ENCODE assay signal across 18 cellular contexts in genomic region chr9:18274693-18275092, GRCh38.
DNase-seq lines count a peak whose midpoint lies in the region; ATAC-seq and TF ChIP-seq lines count a peak whose summit lies in the region.
"Had no signal": no experiment of that assay in that cellular context is flagged by ENCODE, and none has a peak within 500 bp of the region (broad histone marks: within the 10 kb centered on the region; RNA-seq: fewer than 3 reads in every experiment).

No MANE protein-coding gene starts in this region.

- H3K9ac ChIP-seq in PC-3 (ENCODE audit: low read length): no peak overlapping the region

- no peaks in the 10 kb centered on the region for H3K4me1 ChIP-seq in PC-3 (ENCODE audit: insufficient read depth, low read length)
- H3K4me1 ChIP-seq: SJSA1, transverse colon had no signal

- POLR2A ChIA-PET in PC-3 (lab: Charles Lee; ENCODE audit: unreplicated experiment): no interaction called here
- POLR2A ChIA-PET in activated CD4-positive, alpha-beta memory T cell treated with anti-CD3 and anti-CD28 coated beads for 36 hours (lab: Charles Lee): no interaction called here

- no peak for TF ChIP-seq CTCF in PC-3 (conservative IDR thresholded peaks at IDR 0.05; ENCODE audit: low read depth, low read length)
- no peak for TF ChIP-seq CTCF in epithelial cell of esophagus (IDR thresholded peaks at IDR 0.05; ENCODE audit: insufficient read depth, low read depth, low read length, missing control alignments)

- no peak overlapping the region for H2AFZ ChIP-seq in PC-3 (ENCODE audit: low read length)
- H2AFZ ChIP-seq: GM23338 had no signal

- CTCF ChIA-PET in PC-3 (lab: Charles Lee): no interaction called here
- CTCF ChIA-PET in activated CD4-positive, alpha-beta memory T cell treated with anti-CD3 and anti-CD28 coated beads for 36 hours (lab: Charles Lee): interaction anchor here (1.0 kb wide), 1 partner anchor 19 kb away, joined by 4 read pairs; no protein-coding TSS in a partner anchor

- no peaks in the 10 kb centered on the region for H3K27me3 Mint-ChIP-seq in activated CD4-positive, alpha-beta memory T cell treated with anti-CD3 and anti-CD28 coated beads for 36 hours
- H3K27me3 Mint-ChIP-seq: memory B cell had no signal

- H3K36me3 ChIP-seq in PC-3 (ENCODE audit: low read depth, low read length): no peaks in the 10 kb centered on the region
- H3K36me3 ChIP-seq: SJSA1, transverse colon had no signal

- H3K4me2 ChIP-seq in PC-3 (ENCODE audit: low read length): no peak overlapping the region
- H3K4me2 ChIP-seq: GM23338 had no signal

- H3K4me3 Mint-ChIP-seq in activated CD4-positive, alpha-beta memory T cell treated with anti-CD3 and anti-CD28 coated beads for 36 hours: no peak overlapping the region
- H3K4me3 Mint-ChIP-seq: activated T-cell treated with anti-CD3 and anti-CD28 coated beads, Interleukin-2, amount 50 U/mL, for 4 hours; GM23338; memory B cell; stimulated activated effector memory CD8-positive, alpha-beta T cell treated with anti-CD3 and anti-CD28 coated beads, Interleukin-12 subunit alpha, Interleukin-12 subunit beta, amount 100 ng/mL, for 72 hours had no signal

- no peak overlapping the region for H3K27ac ChIP-seq in PC-3 (ENCODE audit: low read length)
- H3K27ac ChIP-seq: SJSA1, transverse colon had no signal

- H4K20me1 ChIP-seq in PC-3 (ENCODE audit: low read length): no peaks in the 10 kb centered on the region

- H3K9me3 Mint-ChIP-seq in activated CD4-positive, alpha-beta memory T cell treated with anti-CD3 and anti-CD28 coated beads for 36 hours: peaks cover 32% of the 10 kb centered on the region

- no peaks in the 10 kb centered on the region for H3K4me1 Mint-ChIP-seq in activated CD4-positive, alpha-beta memory T cell treated with anti-CD3 and anti-CD28 coated beads for 36 hours (ENCODE audit: low read depth)
- H3K4me1 Mint-ChIP-seq: GM23338; memory B cell; stimulated activated effector memory CD8-positive, alpha-beta T cell treated with anti-CD3 and anti-CD28 coated beads, Interleukin-12 subunit alpha, Interleukin-12 subunit beta, amount 100 ng/mL, for 72 hours had no signal

- BruUV-seq in PC-3 (replicated peaks; lab: Mats Ljungman, UMichigan): no TSS peak

- H3K9me3 ChIP-seq in PC-3 (ENCODE audit: low read length): no peaks in the 10 kb centered on the region
- H3K9me3 ChIP-seq: SJSA1 had no signal

- DNase-seq in EH (ENCODE audit: low read depth): peak; percentile 13
- DNase-seq in PC-3: peak; percentile 14
- DNase-seq in epithelial cell of esophagus (ENCODE audit: low read depth): peak; percentile 63
- peak; percentile 45 for DNase-seq in medulla oblongata (ENCODE audit: extremely low spot score)
- DNase-seq in activated CD4-positive, alpha-beta memory T cell treated with anti-CD3 and anti-CD28 coated beads for 36 hours: no peak
- DNase-seq in AG20443 (ENCODE audit: low spot score): no peak
- DNase-seq: activated CD4-positive, alpha-beta T cell treated with anti-CD3 and anti-CD28 coated beads, Interleukin-2, amount 50 U/mL, for 4 hours; activated T-cell treated with anti-CD3 and anti-CD28 coated beads, Interleukin-2, amount 50 U/mL, for 4 hours; AML-193; NCI-H2081 treated with DMSO at 0.1 percent for 48 hours; transverse colon had no signal

- H3K27ac Mint-ChIP-seq in activated CD4-positive, alpha-beta memory T cell treated with anti-CD3 and anti-CD28 coated beads for 36 hours: no peak overlapping the region
- H3K27ac Mint-ChIP-seq: GM23338; memory B cell; stimulated activated effector memory CD8-positive, alpha-beta T cell treated with anti-CD3 and anti-CD28 coated beads, Interleukin-12 subunit alpha, Interleukin-12 subunit beta, amount 100 ng/mL, for 72 hours had no signal

- H3K36me3 Mint-ChIP-seq in activated CD4-positive, alpha-beta memory T cell treated with anti-CD3 and anti-CD28 coated beads for 36 hours: no peaks in the 10 kb centered on the region
- H3K36me3 Mint-ChIP-seq: memory B cell; stimulated activated effector memory CD8-positive, alpha-beta T cell treated with anti-CD3 and anti-CD28 coated beads, Interleukin-12 subunit alpha, Interleukin-12 subunit beta, amount 100 ng/mL, for 72 hours had no signal

- no peaks in the 10 kb centered on the region for H3K9me2 ChIP-seq in PC-3 (replicated peaks; ENCODE audit: low read length)

- H3K4me3 ChIP-seq in PC-3 (ENCODE audit: low read length) (no peak overlapping the region), epithelial cell of esophagus (ENCODE audit: low read length) (no peak overlapping the region)
- H3K4me3 ChIP-seq: GM23338, SJSA1, transverse colon had no signal

- ATAC-seq in PC-3 (no peak), GM18517 (IDR thresholded peaks at IDR 0.05; ENCODE audit: unreplicated experiment) (no peak), GM18873 (IDR thresholded peaks at IDR 0.05; ENCODE audit: low FRiP score, unreplicated experiment) (no peak)
- ATAC-seq: activated T-cell treated with anti-CD3 and anti-CD28 coated beads, Interleukin-2, amount 50 U/mL, for 4 hours; GM23338; HepG2; stimulated activated effector memory CD8-positive, alpha-beta T cell treated with anti-CD3 and anti-CD28 coated beads, Interleukin-12 subunit alpha, Interleukin-12 subunit beta, amount 100 ng/mL, for 72 hours had no signal

- no peaks in the 10 kb centered on the region for H3K79me2 ChIP-seq in PC-3 (ENCODE audit: low read length)

- H3K27me3 ChIP-seq in PC-3 (ENCODE audit: low read length): no peaks in the 10 kb centered on the region
- H3K27me3 ChIP-seq: SJSA1, transverse colon had no signal

- H3F3A ChIP-seq in PC-3 (ENCODE audit: low read length, unreplicated experiment): no peaks in the 10 kb centered on the region

- intact Hi-C loops in PC-3 (cut with micrococcal nuclease): no loop called here
- intact Hi-C loops in activated CD4-positive, alpha-beta memory T cell treated with anti-CD3 and anti-CD28 coated beads for 36 hours (cut with micrococcal nuclease): no loop called here

Comparison
In these comparisons a context has a peak if more than half of its experiments do, and no peak if none do; other contexts are left out.
1. DNase-seq: peak in EH (single experiment), PC-3 (single experiment), epithelial cell of esophagus (single experiment) and medulla oblongata (single experiment); none in activated CD4-positive, alpha-beta memory T cell treated with anti-CD3 and anti-CD28 coated beads for 36 hours (single experiment) and AG20443 (single experiment).